ENCODE assay signal across 17 cellular contexts in genomic region chr20:57478176-57478575, GRCh38. TPM values are rescaled to one million over a fixed set of nuclear protein-coding genes. Genes with fewer than 3 reads are reported as not detected.
DNase-seq lines count a peak whose midpoint lies in the region; ATAC-seq and TF ChIP-seq lines count a peak whose summit lies in the region.
"Had no signal": no experiment of that assay in that cellular context is flagged by ENCODE, and none has a peak within 500 bp of the region (broad histone marks: within the 10 kb centered on the region; RNA-seq: fewer than 3 reads in every experiment).

No MANE protein-coding gene starts in this region.

- H3K23ac ChIP-seq in mesenchymal stem cell (ENCODE audit: low read length in 2 of 2) = no peak overlapping the region

- H3K27me3 ChIP-seq in BLaER1 (no peaks in the 10 kb centered on the region), Loucy (ENCODE audit: insufficient read depth, low read length, poor library complexity, severe bottlenecking) (no peaks in the 10 kb centered on the region), mesenchymal stem cell (ENCODE audit: control insufficient read depth in 1 of 2, insufficient read depth in 1 of 2, low read length in 2 of 2) (peaks cover 18 to 87% of the 10 kb centered on the region in 2 experiments)

- no peak overlapping the region for H2AFZ ChIP-seq in Loucy (ENCODE audit: low read length)
- H2AFZ ChIP-seq in OCI-LY7 (ENCODE audit: low read length) = peak overlapping the region; percentile 84; the same call in 1 of the 2 replicates
- H2AFZ ChIP-seq in mesenchymal stem cell (ENCODE audit: low read depth, low read length) = no peak overlapping the region

- H2BK5ac ChIP-seq in mesenchymal stem cell (ENCODE audit: low read depth, low read length, poor library complexity, severe bottlenecking) = no peak overlapping the region

- H3K14ac ChIP-seq in mesenchymal stem cell (ENCODE audit: low read length in 2 of 2) = no peak overlapping the region

- intact Hi-C loops in OCI-LY7 (cut with micrococcal nuclease; ENCODE audit: unreplicated experiment) = loop anchor here (5.0 kb wide), 1 partner anchor 161 kb away; no protein-coding TSS in a partner anchor

- no peak overlapping the region for H3K27ac ChIP-seq in BLaER1
- peak overlapping the region; percentile 99 for H3K27ac ChIP-seq in OCI-LY7 (ENCODE audit: low read depth, low read length, poor library complexity, severe bottlenecking)
- H3K27ac ChIP-seq in mesenchymal stem cell (ENCODE audit: low read length, poor library complexity, severe bottlenecking) = no peak overlapping the region
- H3K27ac ChIP-seq: KMS-11 had no signal

- ATAC-seq in HG02763 (IDR thresholded peaks at IDR 0.05; ENCODE audit: unreplicated experiment) = no peak
- no peak for ATAC-seq in HG03175 (IDR thresholded peaks at IDR 0.05; ENCODE audit: unreplicated experiment)
- ATAC-seq: T-cell had no signal

- no peaks in the 10 kb centered on the region for H3K79me1 ChIP-seq in mesenchymal stem cell (replicated peaks; ENCODE audit: low read length, poor library complexity, severe bottlenecking)

- no peak overlapping the region for H3K18ac ChIP-seq in mesenchymal stem cell (ENCODE audit: low read depth in 1 of 2, low read length in 2 of 2)

- BruUV-seq in OCI-LY7 (replicated peaks; lab: Mats Ljungman, UMichigan) = no TSS peak

- H2BK12ac ChIP-seq in mesenchymal stem cell (ENCODE audit: low read length in 2 of 2) = no peak overlapping the region

- H3K9ac ChIP-seq in BLaER1 = no peak overlapping the region
- peak overlapping the region; percentile 12 for H3K9ac ChIP-seq in Loucy (ENCODE audit: low read depth, low read length, poor library complexity, severe bottlenecking)
- H3K9ac ChIP-seq in mesenchymal stem cell (ENCODE audit: low read length) = no peak overlapping the region
- H3K9ac ChIP-seq: KMS-11 had no signal

- no peak overlapping the region for H3K4ac ChIP-seq in mesenchymal stem cell (ENCODE audit: low read depth in 1 of 2, low read length in 2 of 2)

- no peaks in the 10 kb centered on the region for H3K79me2 ChIP-seq in Loucy (ENCODE audit: insufficient read depth, low read length)
- peaks cover 6% of the 10 kb centered on the region; the same call in 1 of the 2 replicates for H3K79me2 ChIP-seq in OCI-LY7 (ENCODE audit: insufficient read depth, low read depth, low read length)

- no peak overlapping the region for H4K91ac ChIP-seq in mesenchymal stem cell (ENCODE audit: low read length)

- H3F3A ChIP-seq in Loucy (ENCODE audit: low read depth) = peaks cover 20% of the 10 kb centered on the region

- no peaks in the 10 kb centered on the region for H3K9me2 ChIP-seq in Loucy (replicated peaks; ENCODE audit: low read depth, low read length)
- H3K9me2 ChIP-seq in OCI-LY7 (ENCODE audit: insufficient read depth, low read length) = no peaks in the 10 kb centered on the region

- no peaks in the 10 kb centered on the region for H3K9me3 ChIP-seq in BLaER1
- no peaks in the 10 kb centered on the region for H3K9me3 ChIP-seq in Loucy (ENCODE audit: insufficient read depth, low read depth, low read length)
- no peaks in the 10 kb centered on the region for H3K9me3 ChIP-seq in OCI-LY7 (ENCODE audit: low read length)
- peaks cover 7% of the 10 kb centered on the region for H3K9me3 ChIP-seq in mesenchymal stem cell (ENCODE audit: control insufficient read depth, low read length)

- POLR2A ChIA-PET in OCI-LY7 (lab: Charles Lee) (interaction anchor here (0.9 to 6.1 kb wide), 7 partner anchors 8 to 88 kb away, joined by 3 to 92 read pairs (median 4); partner anchors contain the start of gene RBM38), GM10248 (lab: Yijun Ruan, JAX) (no interaction called here)

- no peak overlapping the region for H3K4me3 ChIP-seq in BLaER1
- no peak overlapping the region for H3K4me3 ChIP-seq in Loucy (ENCODE audit: low read length, poor library complexity, severe bottlenecking)
- H3K4me3 ChIP-seq in OCI-LY7 (ENCODE audit: low read depth, low read length, poor library complexity, severe bottlenecking) = peak overlapping the region; percentile 16
- H3K4me3 ChIP-seq in mesenchymal stem cell (ENCODE audit: insufficient read depth in 1 of 2, low read depth in 1 of 2, low read length in 2 of 2) = no peak overlapping the region

- no peak overlapping the region for H2BK120ac ChIP-seq in mesenchymal stem cell (ENCODE audit: low read depth, low read length)

- peaks cover 100% of the 10 kb centered on the region for H3K4me1 ChIP-seq in BLaER1
- H3K4me1 ChIP-seq in Loucy (ENCODE audit: insufficient read depth, low read length, poor library complexity, severe bottlenecking) = peaks cover 88% of the 10 kb centered on the region
- H3K4me1 ChIP-seq in OCI-LY7 (ENCODE audit: insufficient read depth, low read length, poor library complexity, severe bottlenecking) = peaks cover 98% of the 10 kb centered on the region
- peaks cover 25% of the 10 kb centered on the region for H3K4me1 ChIP-seq in mesenchymal stem cell (ENCODE audit: control insufficient read depth, insufficient read depth, low read depth, low read length)

- CTCF ChIA-PET in OCI-LY7 (lab: Charles Lee; ENCODE audit: unreplicated experiment) (interaction anchor here (1.0 to 1.5 kb wide), 2 partner anchors 80 to 88 kb away, joined by 4 to 6 read pairs; no protein-coding TSS in a partner anchor), GM10248 (lab: Yijun Ruan, JAX) (interaction anchor here (0.9 to 2.3 kb wide), 7 partner anchors 8 to 79 kb away, joined by 3 to 7 read pairs (median 3); no protein-coding TSS in a partner anchor)

- TF ChIP-seq CTCF in Loucy (conservative IDR thresholded peaks at IDR 0.05; ENCODE audit: low read length) (no peak), OCI-LY7 (conservative IDR thresholded peaks at IDR 0.05; ENCODE audit: low read length) (no peak), GM10248 (IDR thresholded peaks at IDR 0.05; ENCODE audit: control extremely low read depth, extremely low read depth, low read depth, missing control alignments) (no peak)

- peak overlapping the region; percentile 86; the same call in 1 of the 2 replicates for H3K4me2 ChIP-seq in BLaER1
- no peak overlapping the region for H3K4me2 ChIP-seq in Loucy (ENCODE audit: low read depth, low read length, poor library complexity, severe bottlenecking)
- peak overlapping the region; percentile 98 for H3K4me2 ChIP-seq in OCI-LY7 (ENCODE audit: low read length)
- no peak overlapping the region for H3K4me2 ChIP-seq in mesenchymal stem cell (ENCODE audit: low read length, poor library complexity, severe bottlenecking)
- H3K4me2 ChIP-seq: KMS-11 had no signal

- no peak overlapping the region for H4K8ac ChIP-seq in mesenchymal stem cell (ENCODE audit: low read length)

- WGBS in mesenchymal stem cell = 83% methylated on average over 9 of the region's 9 CpGs

- peak overlapping the region; percentile 13 for H2AK5ac ChIP-seq in mesenchymal stem cell (ENCODE audit: low read length, severe bottlenecking)

- peak; percentile 28 for DNase-seq in OCI-LY7 (ENCODE audit: low spot score)
- DNase-seq in mesenchymal stem cell = no peak
- DNase-seq in activated CD4-positive, alpha-beta T cell treated with anti-CD3 and anti-CD28 coated beads, Interleukin-2, amount 50 U/mL, for 1 hour = no peak
- no peak for DNase-seq in GM10248 (ENCODE audit: extremely low spot score)
- DNase-seq: CD4-positive, alpha-beta memory T cell; DMS79 treated with DMSO at 0.1 percent for 48 hours; GF-D8; MV-4-11; NCI-H1436 treated with DMSO at 0.1 percent for 48 hours; NCI-H2227 treated with DMSO at 0.1 percent for 48 hours; OCI-M1; T-cell had no signal

- H4K20me1 ChIP-seq in BLaER1 (no peaks in the 10 kb centered on the region), Loucy (ENCODE audit: insufficient read depth, low read length, poor library complexity, severe bottlenecking) (no peaks in the 10 kb centered on the region), OCI-LY7 (ENCODE audit: insufficient read depth, low read length) (no peaks in the 10 kb centered on the region)

- H3K36me3 ChIP-seq in BLaER1 (no peaks in the 10 kb centered on the region), Loucy (ENCODE audit: insufficient read depth, low read length) (no peaks in the 10 kb centered on the region), OCI-LY7 (ENCODE audit: insufficient read depth, low read length) (no peaks in the 10 kb centered on the region), mesenchymal stem cell (ENCODE audit: control insufficient read depth in 1 of 2, insufficient read depth in 2 of 2, low read depth in 1 of 2, low read length in 2 of 2) (no peaks in the 10 kb centered on the region)

- no peak overlapping the region for H2BK15ac ChIP-seq in mesenchymal stem cell (ENCODE audit: low read depth, poor library complexity, severe bottlenecking)

RNA-seq across cellular contexts. Expression of gene CTCFL, which starts 46.8 kb away (rescaled TPM):
- total RNA-seq in OCI-LY7 (2014; rRNA removed; shearing (Covaris generic)) = 0.63 TPM in 1 of 2 replicates, not detected in the other
- total RNA-seq in OCI-LY7 (2022) = not detected in 2 replicates
- not detected for polyA plus RNA-seq in mesenchymal stem cell (2013, experiment 1 of 2)
- 0.01 TPM for polyA plus RNA-seq in mesenchymal stem cell (2013, experiment 2 of 2)
- total RNA-seq: CD4-positive, alpha-beta memory T cell had no signal
- polyA plus RNA-seq: CD4-positive, alpha-beta memory T cell had no signal

Comparison
In these comparisons a context has a peak if more than half of its experiments do, and no peak if none do; other contexts are left out.
1. H3K4me2 ChIP-seq: peak in BLaER1 (single experiment) and OCI-LY7 (single experiment); none in Loucy (single experiment) and mesenchymal stem cell (single experiment).